In genomic region chr2:98311090-98311489, GRCh38 we compare ENCODE assay signal across 29 cellular contexts. TPM values are rescaled to one million over a fixed set of nuclear protein-coding genes. Genes with fewer than 3 reads are reported as not detected.
"Had no signal": no experiment of that assay in that cellular context is flagged by ENCODE, and none has a peak within 500 bp of the region (broad histone marks: within the 10 kb centered on the region; RNA-seq: fewer than 3 reads in every experiment).

No MANE protein-coding gene starts in this region.

- DNase-seq: natural killer cell; occipital lobe; ovary; posterior cingulate gyrus; psoas muscle; right cardiac atrium; spleen; stimulated activated CD4-positive, alpha-beta T cell treated with anti-CD3 and anti-CD28 coated beads, Interleukin-12 subunit alpha, Interleukin-12 subunit beta, amount 100 ng/mL, for 4 hours; stimulated activated CD4-positive, alpha-beta T cell treated with anti-CD3 and anti-CD28 coated beads, Interleukin-1b, Interleukin-23, amount 100 ng/mL, for 48 hours; stimulated activated CD4-positive, alpha-beta T cell treated with anti-CD3 and anti-CD28 coated beads, Interleukin-4, amount 100 ng/mL, for 1 hour; stimulated activated CD4-positive, alpha-beta T cell treated with anti-CD3 and anti-CD28 coated beads, Interleukin-4, amount 100 ng/mL, for 4 hours; stimulated activated CD8-positive, alpha-beta memory T cell treated with anti-CD3 and anti-CD28 coated beads, Interleukin-4, amount 100 ng/mL, for 48 hours; stimulated activated naive CD4-positive, alpha-beta T cell; stimulated activated naive CD8-positive, alpha-beta T cell treated with anti-CD3 and anti-CD28 coated beads, Interleukin-15, amount 100 ng/mL, for 72 hours; stimulated activated naive CD8-positive, alpha-beta T cell treated with anti-CD3 and anti-CD28 coated beads, Interleukin-15, Interleukin-2, amounts not matched to agents 100 U/mL and 50 U/mL, for 24 hours; substantia nigra; tibial artery; transverse colon; upper lobe of right lung; uterus had no signal

- H3K9ac ChIP-seq: neural progenitor cell, parathyroid adenoma had no signal

- H3K36me3 ChIP-seq: neural progenitor cell, ovary, spleen, suprapubic skin, tibial artery, transverse colon, upper lobe of right lung, uterus had no signal

- H3K27me3 ChIP-seq: neural progenitor cell, ovary, testis, transverse colon, upper lobe of right lung, uterus had no signal

- H3K4me1 ChIP-seq: parathyroid adenoma, psoas muscle, spleen, suprapubic skin, testis, tibial artery, uterus had no signal

- H3K4me3 ChIP-seq: neural progenitor cell, ovary, psoas muscle, skin epidermis, smooth muscle cell, spleen, suprapubic skin, tibial artery, transverse colon, upper lobe of right lung, uterus had no signal

- H3K79me2 ChIP-seq: parathyroid adenoma had no signal

- ATAC-seq: psoas muscle; right cardiac atrium; sciatic nerve; stimulated activated memory B cell treated with anti-CD40 and anti-IgM and Interleukin-4, amounts not matched to agents 10 μg/mL and 1 μg/mL and 100 μg/mL, for 72 hours; stimulated activated naive CD8-positive, alpha-beta T cell treated with anti-CD3 and anti-CD28 coated beads, Interleukin-15, amount 100 ng/mL, for 72 hours; stimulated activated naive CD8-positive, alpha-beta T cell treated with anti-CD3 and anti-CD28 coated beads, Interleukin-15, Interleukin-2, amounts not matched to agents 100 U/mL and 50 U/mL, for 24 hours; upper lobe of right lung had no signal

- H2AFZ ChIP-seq: neural progenitor cell, parathyroid adenoma had no signal

- H3K9me3 ChIP-seq: ovary, psoas muscle, spleen, suprapubic skin, testis, tibial artery, transverse colon, upper lobe of right lung, uterus had no signal

- H3K4me2 ChIP-seq: neural progenitor cell, smooth muscle cell had no signal

- H3K27ac ChIP-seq: neural progenitor cell, ovary, parathyroid adenoma, psoas muscle, skin epidermis, spleen, suprapubic skin, testis, tibial artery, transverse colon, upper lobe of right lung, uterus had no signal

RNA-seq across cellular contexts. Expression of gene CNGA3, which starts 35.2 kb away (rescaled TPM):
- total RNA-seq: natural killer cell, psoas muscle, renal cortical epithelial cell, right cardiac atrium, sciatic nerve, smooth muscle cell, spleen, suprapubic skin, uterus had no signal
- polyA plus RNA-seq: right cardiac atrium, smooth muscle cell, spleen had no signal
